Comparison of ENCODE assay signal across 8 cellular contexts in the genomic region with DNA sequence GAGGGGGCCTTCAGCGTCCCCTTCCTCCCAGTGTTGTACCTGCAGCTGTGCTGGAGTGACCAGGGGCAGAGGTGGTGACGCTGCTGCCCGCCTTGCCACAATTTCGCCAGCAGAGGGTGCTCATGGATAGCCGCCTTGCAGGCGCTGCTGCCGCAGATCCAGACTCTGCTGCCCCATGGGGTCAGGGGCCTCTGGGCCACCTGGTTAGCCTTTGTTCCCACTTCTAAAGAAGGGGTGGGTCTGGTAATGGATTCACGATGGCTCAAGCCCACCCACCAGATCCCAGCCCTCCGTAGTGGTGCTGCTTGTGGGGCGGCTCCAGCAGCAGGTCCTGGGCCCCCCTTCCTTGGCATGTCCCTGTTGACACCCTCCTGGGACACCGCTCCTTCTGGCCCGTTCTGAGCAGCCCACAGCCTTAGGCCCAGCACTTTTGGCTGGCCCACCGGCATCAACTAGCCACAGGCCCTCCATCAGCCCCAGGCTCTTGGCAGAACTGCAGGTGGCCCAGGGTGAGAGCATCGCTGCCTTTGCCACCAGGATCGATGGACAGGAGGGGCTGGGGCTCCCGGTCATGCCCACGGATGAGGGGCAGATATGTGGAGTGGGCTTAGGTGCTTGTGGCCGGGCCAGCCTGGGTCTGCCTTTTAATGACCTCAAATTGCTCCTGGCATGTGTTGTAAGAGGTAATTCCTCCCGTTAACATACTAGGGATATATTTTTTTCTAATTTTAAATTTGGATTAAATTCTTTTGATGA. TPM values are rescaled to one million over a fixed set of nuclear protein-coding genes. Genes with fewer than 3 reads are reported as not detected.
DNase-seq lines count a peak whose midpoint lies in the region; ATAC-seq, FAIRE-seq and TF ChIP-seq lines count a peak whose summit lies in the region.

No MANE protein-coding gene starts in this region.

- DNase-seq in AG20443 (ENCODE audit: low spot score), result peak; percentile 80
- DNase-seq in GM19240 (ENCODE audit: insufficient read length, low spot score), result peak; percentile 79
- peak; percentile 9 to 55 for DNase-seq in NOMO-1 (lab: John Stamatoyannopoulos, UW; ENCODE audit: unreplicated experiment in 2 of 2)
- peak; percentile 24 for DNase-seq in activated T-helper 1 cell treated with anti-CD3 and anti-CD28 coated beads, Interleukin-12 subunit alpha, Interleukin-12 subunit beta, Interleukin-2, Interleukin-4 antibody, amounts not matched to agents 30 ng/mL and 10 ng/mL and 1 ng/mL, durations not matched to agents 14 hours and 24 hours and 36 hours (ENCODE audit: low spot score)
- DNase-seq in glutamatergic neuron, result peak; percentile 89
- DNase-seq in pancreas, result peak; percentile 50 to 90 (median 76)

- H3K27ac ChIP-seq in pancreas, result no peak overlapping the region

- intact Hi-C loops in activated T-helper 1 cell treated with anti-CD3 and anti-CD28 coated beads, Interleukin-12 subunit alpha, Interleukin-12 subunit beta, Interleukin-2, Interleukin-4 antibody, amounts not matched to agents 30 ng/mL and 10 ng/mL and 1 ng/mL, durations not matched to agents 14 hours and 24 hours and 36 hours (cut with micrococcal nuclease), result loop anchor here (1.0 kb wide), 2 partner anchors 41 to 160 kb away; no protein-coding TSS in a partner anchor
- intact Hi-C loops in pancreas (cut with DNase I), result loop anchor here in 2 of 3 donors (5.0 to 10.0 kb wide), 2 partner anchors 714 to 716 kb away; no protein-coding TSS in a partner anchor

- H3K36me3 Mint-ChIP-seq in activated T-helper 1 cell treated with anti-CD3 and anti-CD28 coated beads, Interleukin-12 subunit alpha, Interleukin-12 subunit beta, Interleukin-2, Interleukin-4 antibody, amounts not matched to agents 30 ng/mL and 10 ng/mL and 1 ng/mL, durations not matched to agents 14 hours and 24 hours and 36 hours (ENCODE audit: low read depth), result no peaks in the 10 kb centered on the region
- H3K36me3 Mint-ChIP-seq in glutamatergic neuron (ENCODE audit: unreplicated experiment), result no peaks in the 10 kb centered on the region

- no peaks in the 10 kb centered on the region for H3K27me3 Mint-ChIP-seq in activated T-helper 1 cell treated with anti-CD3 and anti-CD28 coated beads, Interleukin-12 subunit alpha, Interleukin-12 subunit beta, Interleukin-2, Interleukin-4 antibody, amounts not matched to agents 30 ng/mL and 10 ng/mL and 1 ng/mL, durations not matched to agents 14 hours and 24 hours and 36 hours (ENCODE audit: insufficient read depth)
- peaks cover 3% of the 10 kb centered on the region for H3K27me3 Mint-ChIP-seq in glutamatergic neuron (ENCODE audit: unreplicated experiment)

- H3K4me1 ChIP-seq in pancreas, result no peaks in the 10 kb centered on the region

- H3K27me3 ChIP-seq in pancreas, result no peaks in the 10 kb centered on the region

- no peaks in the 10 kb centered on the region for H3K9me3 ChIP-seq in pancreas

- ATAC-seq in pancreas, result peak; percentile 81 to 91 (median 86)
- no peak for ATAC-seq in GM19328 (IDR thresholded peaks at IDR 0.05; ENCODE audit: unreplicated experiment)
- no peak for ATAC-seq in GM19324 (IDR thresholded peaks at IDR 0.05; ENCODE audit: low FRiP score, unreplicated experiment)

- no peak overlapping the region for H3K4me3 Mint-ChIP-seq in activated T-helper 1 cell treated with anti-CD3 and anti-CD28 coated beads, Interleukin-12 subunit alpha, Interleukin-12 subunit beta, Interleukin-2, Interleukin-4 antibody, amounts not matched to agents 30 ng/mL and 10 ng/mL and 1 ng/mL, durations not matched to agents 14 hours and 24 hours and 36 hours
- H3K4me3 Mint-ChIP-seq in glutamatergic neuron (ENCODE audit: unreplicated experiment), result no peak overlapping the region

- WGBS in pancreas, 2 donors, result 25 to 31% methylated on average over 19 of the region's 19 CpGs

- no peaks in the 10 kb centered on the region for H3K9me3 Mint-ChIP-seq in activated T-helper 1 cell treated with anti-CD3 and anti-CD28 coated beads, Interleukin-12 subunit alpha, Interleukin-12 subunit beta, Interleukin-2, Interleukin-4 antibody, amounts not matched to agents 30 ng/mL and 10 ng/mL and 1 ng/mL, durations not matched to agents 14 hours and 24 hours and 36 hours
- H3K9me3 Mint-ChIP-seq in glutamatergic neuron (ENCODE audit: unreplicated experiment), result peaks cover 6% of the 10 kb centered on the region

- no peaks in the 10 kb centered on the region for H3K4me1 Mint-ChIP-seq in activated T-helper 1 cell treated with anti-CD3 and anti-CD28 coated beads, Interleukin-12 subunit alpha, Interleukin-12 subunit beta, Interleukin-2, Interleukin-4 antibody, amounts not matched to agents 30 ng/mL and 10 ng/mL and 1 ng/mL, durations not matched to agents 14 hours and 24 hours and 36 hours (ENCODE audit: low read depth)
- peaks cover 9% of the 10 kb centered on the region for H3K4me1 Mint-ChIP-seq in glutamatergic neuron (ENCODE audit: low read depth, unreplicated experiment)

- H3K27ac Mint-ChIP-seq in activated T-helper 1 cell treated with anti-CD3 and anti-CD28 coated beads, Interleukin-12 subunit alpha, Interleukin-12 subunit beta, Interleukin-2, Interleukin-4 antibody, amounts not matched to agents 30 ng/mL and 10 ng/mL and 1 ng/mL, durations not matched to agents 14 hours and 24 hours and 36 hours, result no peak overlapping the region
- H3K27ac Mint-ChIP-seq in glutamatergic neuron (ENCODE audit: unreplicated experiment), result peak overlapping the region; percentile 48

- no peak for FAIRE-seq in pancreas (lab: Jason Lieb, UNC)

- no peaks in the 10 kb centered on the region for H3K36me3 ChIP-seq in pancreas

- no peak overlapping the region for H3K4me3 ChIP-seq in pancreas

- peak; percentile 95 for TF ChIP-seq CTCF in glutamatergic neuron (IDR thresholded peaks at IDR 0.05; ENCODE audit: partially characterized antibody, unreplicated experiment)
- peak; percentile 71 to 90 (median 86) for TF ChIP-seq CTCF in pancreas (IDR thresholded peaks at IDR 0.05)

RNA-seq across cellular contexts. Expression of a gene that starts 57.2 kb away (rescaled TPM):
- not detected in 2 replicates for total RNA-seq in activated T-helper 1 cell treated with anti-CD3 and anti-CD28 coated beads, Interleukin-12 subunit alpha, Interleukin-12 subunit beta, Interleukin-2, Interleukin-4 antibody, amounts not matched to agents 30 ng/mL and 10 ng/mL and 1 ng/mL, durations not matched to agents 14 hours and 24 hours and 36 hours
- 28.9 TPM for total RNA-seq in glutamatergic neuron (ENCODE audit: unreplicated experiment)
- 10 to 100 TPM in 2 of 6 donors, 1 to 10 TPM in 4; 1.2 to 62.8 (median 4.6) TPM for total RNA-seq in pancreas
- 1 to 10 TPM; 2.6 to 4.1 TPM for polyA plus RNA-seq in pancreas

Comparison
In these comparisons a context has a peak if more than half of its experiments do, and no peak if none do; other contexts are left out.
1. DNase-seq: peak in every context shown above with its lines; median percentile 89 in glutamatergic neuron; 80 in AG20443; 79 in GM19240; 76 in pancreas; 32 in NOMO-1; 24 in activated T-helper 1 cell treated with anti-CD3 and anti-CD28 coated beads, Interleukin-12 subunit alpha, Interleukin-12 subunit beta, Interleukin-2, Interleukin-4 antibody, amounts not matched to agents 30 ng/mL and 10 ng/mL and 1 ng/mL, durations not matched to agents 14 hours and 24 hours and 36 hours.
2. ATAC-seq: peak in pancreas (4 of 4); none in GM19328 (single experiment) and GM19324 (single experiment).